ENCODE assay signal across 8 cellular contexts in the genomic region with DNA sequence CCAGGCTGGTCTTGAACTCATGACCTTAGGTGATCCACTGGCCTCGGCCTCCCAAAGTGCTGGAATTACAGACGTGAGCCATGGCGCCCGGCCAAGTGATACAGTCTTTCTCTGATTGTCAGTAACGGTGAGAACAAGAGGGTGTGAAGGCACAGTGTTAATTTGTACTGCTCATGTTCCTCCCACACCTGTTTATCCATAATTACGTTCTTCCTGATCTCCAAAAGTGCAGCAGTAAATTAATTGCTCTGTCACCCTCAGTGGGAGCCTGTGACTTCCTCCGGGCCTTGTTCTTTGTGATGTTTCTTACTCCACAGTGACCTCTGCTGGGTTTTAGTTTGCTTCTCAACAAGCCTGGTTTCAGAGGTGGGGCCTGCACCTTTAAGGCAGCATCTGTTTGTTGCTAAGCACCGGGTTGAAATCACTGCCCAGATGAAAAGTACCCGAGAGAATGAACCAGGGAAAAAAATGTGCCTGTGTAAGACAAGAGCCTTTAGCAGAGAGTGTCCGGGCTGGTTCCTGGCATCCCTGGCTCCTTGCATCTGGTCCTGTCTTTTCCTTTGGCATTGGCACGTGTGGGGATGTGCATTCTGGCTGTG.
A peak's percentile ranks its signal among the peaks of the same experiment; 100 is the strongest.
DNase-seq lines count a peak whose midpoint lies in the region; ATAC-seq lines count a peak whose summit lies in the region.

No MANE protein-coding gene starts in this region.

- peak overlapping the region; percentile 80 for H3K27ac Mint-ChIP-seq in memory B cell

- DNase-seq in DMS53 treated with DMSO at 0.1 percent for 48 hours (lab: John Stamatoyannopoulos, UW; ENCODE audit: unreplicated experiment) (peak; percentile 69), HPDE6-E6E7 (ENCODE audit: extremely low spot score) (peak; percentile 65), NCI-H69 (lab: John Stamatoyannopoulos, UW) (peak; percentile 98), memory B cell (ENCODE audit: low spot score in 2 of 2) (peak; percentile 54 to 72), stromal cell of bone marrow (ENCODE audit: low read depth) (peak; percentile 70)
- DNase-seq in activated CD4-positive, alpha-beta T cell treated with anti-CD3 and anti-CD28 coated beads, Interleukin-2, amount 50 U/mL, for 1 hour, result peak; percentile 50
- peak; percentile 40 for DNase-seq in effector CD4-positive, alpha-beta T cell

- ATAC-seq in GM21515 (IDR thresholded peaks at IDR 0.05; ENCODE audit: unreplicated experiment), result peak; percentile 59
- peak; percentile 72 for ATAC-seq in memory B cell (ENCODE audit: low read depth)

- H3K27me3 Mint-ChIP-seq in memory B cell, result no peaks in the 10 kb centered on the region

- H3K4me3 Mint-ChIP-seq in memory B cell, result no peak overlapping the region

- no peaks in the 10 kb centered on the region for H3K9me3 Mint-ChIP-seq in memory B cell

- no peaks in the 10 kb centered on the region for H3K36me3 Mint-ChIP-seq in memory B cell

- H3K4me1 Mint-ChIP-seq in memory B cell, result peaks cover 18% of the 10 kb centered on the region

Comparison
In these comparisons a context has a peak if more than half of its experiments do, and no peak if none do; other contexts are left out.
1. Peak in every context shown above with its lines: DNase-seq and ATAC-seq.
2. DNase-seq: peak in every context shown above with its lines; median percentile 98 in NCI-H69; 70 in stromal cell of bone marrow; 69 in DMS53 treated with DMSO at 0.1 percent for 48 hours; 65 in HPDE6-E6E7; 63 in memory B cell; 50 in activated CD4-positive, alpha-beta T cell treated with anti-CD3 and anti-CD28 coated beads, Interleukin-2, amount 50 U/mL, for 1 hour; 40 in effector CD4-positive, alpha-beta T cell.